ENCODE assay signal across 9 cellular contexts in genomic region chr1:150564051-150564991, GRCh38. TPM values are rescaled to one million over a fixed set of nuclear protein-coding genes. Genes with fewer than 3 reads are reported as not detected.
DNase-seq lines count a peak whose midpoint lies in the region; ATAC-seq and TF ChIP-seq lines count a peak whose summit lies in the region.
"Had no signal": no experiment of that assay in that cellular context is flagged by ENCODE, and none has a peak within 500 bp of the region (broad histone marks: within the 10 kb centered on the region; RNA-seq: fewer than 3 reads in every experiment).

No MANE protein-coding gene starts in this region.

- TF ChIP-seq POLR2A in adrenal gland (IDR thresholded peaks at IDR 0.05) (no peak), testis (IDR thresholded peaks at IDR 0.05) (no peak)

- H3K4me1 ChIP-seq in adrenal gland (replicated peaks in 1 of 2) (peaks cover 74 to 93% of the 10 kb centered on the region in 2 donors), testis (peaks cover 88% of the 10 kb centered on the region)

- no peaks in the 10 kb centered on the region for H3K9me3 ChIP-seq in adrenal gland (replicated peaks in 1 of 3)
- no peaks in the 10 kb centered on the region for H3K9me3 ChIP-seq in testis

- H3K27me3 Mint-ChIP-seq in activated CD4-positive, alpha-beta T cell treated with anti-CD3 and anti-CD28 coated beads for 36 hours: no peaks in the 10 kb centered on the region

- H3K4me1 Mint-ChIP-seq in activated CD4-positive, alpha-beta T cell treated with anti-CD3 and anti-CD28 coated beads for 36 hours: peaks cover 80% of the 10 kb centered on the region

- WGBS in adrenal gland, 4 donors: 71 to 77% (median 73%) methylated on average over 5 of the region's 5 CpGs
- 60 to 71% methylated on average over 5 of the region's 5 CpGs for WGBS in testis, 2 donors

- H3K27me3 ChIP-seq in adrenal gland: no peaks in the 10 kb centered on the region
- H3K27me3 ChIP-seq in layer of hippocampus (ENCODE audit: control insufficient read depth, insufficient read depth, low read length): no peaks in the 10 kb centered on the region
- no peaks in the 10 kb centered on the region for H3K27me3 ChIP-seq in testis

- ATAC-seq in activated CD4-positive, alpha-beta T cell treated with anti-CD3 and anti-CD28 coated beads for 36 hours: no peak
- no peak for ATAC-seq in HG02870 (IDR thresholded peaks at IDR 0.05; ENCODE audit: unreplicated experiment)

- H3K27ac ChIP-seq in adrenal gland (peak overlapping the region; percentile 17 to 100 (median 99)), layer of hippocampus (ENCODE audit: low read depth, low read length) (peak overlapping the region; percentile 99), testis (peak overlapping the region; percentile 97 to 99)

- H3K9me3 Mint-ChIP-seq in activated CD4-positive, alpha-beta T cell treated with anti-CD3 and anti-CD28 coated beads for 36 hours (ENCODE audit: low read depth): no peaks in the 10 kb centered on the region

- POLR2A ChIA-PET in activated CD4-positive, alpha-beta T cell treated with anti-CD3 and anti-CD28 coated beads for 36 hours (lab: Charles Lee): interaction anchor here (0.6 to 7.7 kb wide), 14 partner anchors 11 to 361 kb away, joined by 3 to 333 read pairs (median 4); partner anchors contain the start of genes ENSA, MCL1 and SETDB1
- POLR2A ChIA-PET in GM10248 (lab: Yijun Ruan, JAX): interaction anchor here (0.6 to 12.7 kb wide), 9 partner anchors 11 to 610 kb away, joined by 3 to 305 read pairs (median 3); partner anchors contain the start of genes ENSA, GOLPH3L and MCL1

- H3K4me3 Mint-ChIP-seq in activated CD4-positive, alpha-beta T cell treated with anti-CD3 and anti-CD28 coated beads for 36 hours: peak overlapping the region; percentile 81

- no peaks in the 10 kb centered on the region for H3K36me3 ChIP-seq in adrenal gland (replicated peaks in 1 of 2)
- H3K36me3 ChIP-seq in testis (ENCODE audit: low read depth, missing control alignments): no peaks in the 10 kb centered on the region

- peak overlapping the region; percentile 99 for H3K27ac Mint-ChIP-seq in activated CD4-positive, alpha-beta T cell treated with anti-CD3 and anti-CD28 coated beads for 36 hours

- H3K4me3 ChIP-seq in adrenal gland (no peak overlapping the region), testis (no peak overlapping the region)

- TF ChIP-seq CTCF in adrenal gland (IDR thresholded peaks at IDR 0.05) (no peak), testis (IDR thresholded peaks at IDR 0.05) (no peak), GM10248 (IDR thresholded peaks at IDR 0.05; ENCODE audit: control extremely low read depth, extremely low read depth, low read depth, missing control alignments) (no peak)

- peaks cover 9% of the 10 kb centered on the region for H3K36me3 Mint-ChIP-seq in activated CD4-positive, alpha-beta T cell treated with anti-CD3 and anti-CD28 coated beads for 36 hours (ENCODE audit: low read depth)

- CTCF ChIA-PET in activated CD4-positive, alpha-beta T cell treated with anti-CD3 and anti-CD28 coated beads for 36 hours (lab: Charles Lee): interaction anchor here (0.5 to 26.4 kb wide), 4 partner anchors 11 to 57 kb away, joined by 3 to 461 read pairs (median 122); partner anchors contain the start of genes ENSA and MCL1
- CTCF ChIA-PET in GM10248 (lab: Yijun Ruan, JAX): interaction anchor here (0.7 to 9.4 kb wide), 8 partner anchors 8 to 309 kb away, joined by 3 to 151 read pairs (median 92); partner anchors contain the start of genes ADAMTSL4, ENSA and MCL1

- peak; percentile 64 for DNase-seq in activated CD4-positive, alpha-beta T cell treated with anti-CD3 and anti-CD28 coated beads for 36 hours
- no peak for DNase-seq in activated CD4-positive, alpha-beta T cell treated with anti-CD3 and anti-CD28 coated beads, Interleukin-2, amount 50 U/mL, for 48 hours
- DNase-seq in adrenal gland: peak in 2 of 7 donors; percentile 49 to 63
- no peak for DNase-seq in testis
- no peak for DNase-seq in GM10248 (ENCODE audit: extremely low spot score)
- no peak for DNase-seq in putamen (ENCODE audit: low spot score)

- intact Hi-C loops in activated CD4-positive, alpha-beta T cell treated with anti-CD3 and anti-CD28 coated beads for 36 hours (cut with DNase I, micrococcal nuclease): loop anchor here (5.0 to 10.0 kb wide), 11 partner anchors 77 to 763 kb away; partner anchors contain the start of genes ARNT (in 1 of the 2), CA14 (in 1 of the 2), CDC42SE1 (in 1 of the 2) and CTSS (in 1 of the 2)
- intact Hi-C loops in adrenal gland (cut with DNase I): loop anchor here in 1 of 2 donors (5.0 kb wide), 1 partner anchor 58 kb away; no protein-coding TSS in a partner anchor
- intact Hi-C loops in testis (cut with DNase I; ENCODE audit: low total_unique reads): loop anchor here (5.0 kb wide), 1 partner anchor 58 kb away; no protein-coding TSS in a partner anchor

RNA-seq across cellular contexts. Expression of gene MCL1, which starts 15.1 kb away (rescaled TPM):
- total RNA-seq in activated CD4-positive, alpha-beta T cell treated with anti-CD3 and anti-CD28 coated beads for 36 hours: 100 to 1,000 TPM; 185 to 265 TPM
- total RNA-seq in adrenal gland: 100 to 1,000 TPM; 146 to 299 (median 207) TPM
- 100 to 1,000 TPM in 1 of 3 donors, 10 to 100 TPM in 2; 57.4 to 187 (median 90.5) TPM for polyA plus RNA-seq in adrenal gland
- 100 to 1,000 TPM in 1 of 2 donors, 10 to 100 TPM in 1; 94.1 to 111 TPM for total RNA-seq in testis
- polyA plus RNA-seq in testis (ENCODE audit: insufficient read depth, low read depth, low replicate concordance): 112 TPM

RNA-seq across cellular contexts. Expression of gene ADAMTSL4, which starts 15.1 kb away (rescaled TPM):
- under 1 TPM; 0.28 to 0.59 TPM for total RNA-seq in activated CD4-positive, alpha-beta T cell treated with anti-CD3 and anti-CD28 coated beads for 36 hours
- 10 to 100 TPM in 4 of 8 donors, 1 to 10 TPM in 4; 4.5 to 34.4 (median 9.2) TPM for total RNA-seq in adrenal gland
- 10 to 100 TPM in 2 of 3 donors, 1 to 10 TPM in 1; 1.7 to 31.4 (median 31.1) TPM for polyA plus RNA-seq in adrenal gland
- 1 to 10 TPM; 8.9 to 10.0 TPM for total RNA-seq in testis
- 14.2 TPM for polyA plus RNA-seq in testis (ENCODE audit: insufficient read depth, low read depth, low replicate concordance)

RNA-seq across cellular contexts. Expression of gene FALEC, which starts 48.8 kb away (rescaled TPM):
- under 1 TPM in 1 of 2 experiments, not detected in 1; 0.34 TPM for total RNA-seq in activated CD4-positive, alpha-beta T cell treated with anti-CD3 and anti-CD28 coated beads for 36 hours
- total RNA-seq in adrenal gland (under 1 TPM in 1 of 8 donors, not detected in 7; 0.61 TPM), testis (1 to 10 TPM in 1 of 2 donors, not detected in 1; 1.3 TPM)
- polyA plus RNA-seq in adrenal gland (under 1 TPM in 1 of 3 donors, not detected in 2; 0.40 TPM), testis (ENCODE audit: insufficient read depth, low read depth, low replicate concordance) (not detected)
- total RNA-seq: HT1080 had no signal

RNA-seq across cellular contexts. Expression of gene ECM1, which starts 56.4 kb away (rescaled TPM):
- 1 to 10 TPM in 1 of 2 experiments, under 1 TPM in 1; 0.96 to 1.2 TPM for total RNA-seq in activated CD4-positive, alpha-beta T cell treated with anti-CD3 and anti-CD28 coated beads for 36 hours
- 10 to 100 TPM; 14.0 to 63.0 (median 25.0) TPM for total RNA-seq in adrenal gland
- 10 to 100 TPM; 22.2 to 54.4 (median 44.4) TPM for polyA plus RNA-seq in adrenal gland
- 1 to 10 TPM; 4.6 to 5.0 TPM for total RNA-seq in testis
- polyA plus RNA-seq in testis (ENCODE audit: insufficient read depth, low read depth, low replicate concordance): 16.9 TPM
